In the genomic region with DNA sequence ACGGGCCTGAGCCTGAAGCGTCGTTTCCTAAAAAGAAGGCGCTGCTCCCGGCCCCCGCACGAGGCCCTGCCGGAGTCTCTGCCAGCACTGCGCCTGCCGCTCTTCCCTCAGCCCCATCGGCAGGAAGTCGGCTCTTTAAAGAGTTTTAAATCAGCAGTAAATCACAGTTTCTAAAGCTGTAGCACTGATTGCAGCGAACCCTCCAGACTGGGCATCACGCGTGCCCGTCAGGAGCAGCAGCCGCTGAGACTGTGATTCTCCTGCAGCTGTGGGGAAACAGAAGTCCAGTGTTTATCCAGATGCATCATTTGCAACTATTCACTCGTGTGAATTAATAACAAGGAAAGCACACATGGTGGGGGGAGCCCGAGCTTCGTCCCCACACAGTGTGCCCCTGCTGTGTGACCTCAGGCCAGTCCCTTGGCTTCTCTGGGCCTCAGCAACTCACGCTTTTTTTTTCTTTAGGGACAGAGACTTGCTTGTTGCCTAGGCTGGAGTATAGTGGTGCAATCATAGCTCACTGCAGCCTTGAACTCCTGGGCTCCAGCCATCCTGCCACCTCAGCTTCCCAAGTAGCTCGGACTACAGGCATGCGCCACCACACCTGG, we compare ENCODE assay signal across 18 cellular contexts. TPM values are rescaled to one million over a fixed set of nuclear protein-coding genes. Genes with fewer than 3 reads are reported as not detected.
DNase-seq lines count a peak whose midpoint lies in the region; ATAC-seq, FAIRE-seq and TF ChIP-seq lines count a peak whose summit lies in the region.
"Had no signal": no experiment of that assay in that cellular context is flagged by ENCODE, and none has a peak within 500 bp of the region (broad histone marks: within the 10 kb centered on the region; RNA-seq: fewer than 3 reads in every experiment).

No MANE protein-coding gene starts in this region.

- intact Hi-C loops in kidney (cut with DNase I), result no loop called here

- peaks cover 20 to 37% of the 10 kb centered on the region in 2 donors for H3K27me3 Mint-ChIP-seq in stimulated activated naive B cell treated with anti-CD40 and anti-IgM and Interleukin-4, amounts not matched to agents 10 μg/mL and 1 μg/mL and 100 μg/mL, for 72 hours

- DNase-seq in caudate nucleus (lab: John Stamatoyannopoulos, UW) (peak in 39 of 61 donors; percentile 16 to 85 (median 43)), kidney (peak; percentile 4), occipital lobe (lab: John Stamatoyannopoulos, UW) (peak; percentile 49), activated gamma-delta T cell (lab: John Stamatoyannopoulos, UW) (no peak), tibial nerve (ENCODE audit: low spot score in 2 of 2) (no peak), COLO668 (lab: John Stamatoyannopoulos, UW; ENCODE audit: unreplicated experiment) (no peak)
- DNase-seq in stimulated activated naive B cell treated with anti-CD40 and anti-IgM and Interleukin-4, amounts not matched to agents 10 μg/mL and 1 μg/mL and 100 μg/mL, for 72 hours, result no peak
- DNase-seq: DMS 273 treated with DMSO at 0.1 percent for 48 hours, GM23248, MG63, NCI-H1105, NCI-H1694 treated with DMSO at 0.1 percent for 48 hours, NCI-H446, Peyer's patch, SHP77 had no signal

- no peak for ATAC-seq in stimulated activated naive B cell treated with anti-CD40 and anti-IgM and Interleukin-4, amounts not matched to agents 10 μg/mL and 1 μg/mL and 100 μg/mL, for 72 hours (replicated peaks)

- H3K27me3 ChIP-seq in tibial nerve, result peaks cover 0 to 15% of the 10 kb centered on the region in 2 donors
- H3K27me3 ChIP-seq: MG63, Peyer's patch had no signal

- TF ChIP-seq POLR2A in tibial nerve (IDR thresholded peaks at IDR 0.05), result no peak

- FAIRE-seq in kidney (lab: Jason Lieb, UNC), result no peak

- H3K27ac ChIP-seq in caudate nucleus (ENCODE audit: low read depth, low read length) (peak overlapping the region; percentile 72), kidney (ENCODE audit: low read depth in 2 of 2, low read length in 2 of 2) (no peak overlapping the region), tibial nerve (no peak overlapping the region)
- H3K27ac ChIP-seq: GM23248, HL-60, KMS-11, Peyer's patch had no signal

- TF ChIP-seq EP300 in tibial nerve (IDR thresholded peaks at IDR 0.05), result no peak

- H3K9ac ChIP-seq in kidney (ENCODE audit: low read length in 2 of 2), result no peak overlapping the region
- H3K9ac ChIP-seq: GM23248, KMS-11 had no signal

- TF ChIP-seq CTCF in kidney (IDR thresholded peaks at IDR 0.05; ENCODE audit: borderline replicate concordance, extremely low read depth, insufficient read depth) (no peak), tibial nerve (IDR thresholded peaks at IDR 0.05) (no peak)

- H3K9me3 ChIP-seq in kidney (ENCODE audit: control insufficient read depth in 1 of 2, low read length in 2 of 2) (no peaks in the 10 kb centered on the region), tibial nerve (no peaks in the 10 kb centered on the region)
- H3K9me3 ChIP-seq: MG63, Peyer's patch had no signal

- no peaks in the 10 kb centered on the region for H3K36me3 Mint-ChIP-seq in stimulated activated naive B cell treated with anti-CD40 and anti-IgM and Interleukin-4, amounts not matched to agents 10 μg/mL and 1 μg/mL and 100 μg/mL, for 72 hours
- H3K36me3 Mint-ChIP-seq: CD8-positive, alpha-beta memory T cell had no signal

- H3K4me1 Mint-ChIP-seq in stimulated activated naive B cell treated with anti-CD40 and anti-IgM and Interleukin-4, amounts not matched to agents 10 μg/mL and 1 μg/mL and 100 μg/mL, for 72 hours, result no peaks in the 10 kb centered on the region
- H3K4me1 Mint-ChIP-seq: CD8-positive, alpha-beta memory T cell had no signal

- WGBS in tibial nerve, 2 donors, result 50 to 51% methylated on average over 20 to 23 of the region's 23 CpGs

- no peak overlapping the region for H3K27ac Mint-ChIP-seq in stimulated activated naive B cell treated with anti-CD40 and anti-IgM and Interleukin-4, amounts not matched to agents 10 μg/mL and 1 μg/mL and 100 μg/mL, for 72 hours

- H3K9me3 Mint-ChIP-seq in stimulated activated naive B cell treated with anti-CD40 and anti-IgM and Interleukin-4, amounts not matched to agents 10 μg/mL and 1 μg/mL and 100 μg/mL, for 72 hours, result no peaks in the 10 kb centered on the region
- H3K9me3 Mint-ChIP-seq: CD8-positive, alpha-beta memory T cell had no signal

- H3K4me3 ChIP-seq in kidney (ENCODE audit: low read length in 2 of 2) (no peak overlapping the region), tibial nerve (no peak overlapping the region)
- H3K4me3 ChIP-seq: GM23248, MG63, Peyer's patch had no signal

- H3K4me3 Mint-ChIP-seq in stimulated activated naive B cell treated with anti-CD40 and anti-IgM and Interleukin-4, amounts not matched to agents 10 μg/mL and 1 μg/mL and 100 μg/mL, for 72 hours, result no peak overlapping the region

- no peaks in the 10 kb centered on the region for H3K36me3 ChIP-seq in kidney (ENCODE audit: control insufficient read depth in 1 of 2, insufficient read depth in 2 of 2, low read length in 2 of 2)
- H3K36me3 ChIP-seq in tibial nerve, result no peaks in the 10 kb centered on the region
- H3K36me3 ChIP-seq: MG63, Peyer's patch had no signal

- H3K4me1 ChIP-seq in kidney (ENCODE audit: control insufficient read depth in 1 of 2, insufficient read depth in 1 of 2, low read depth in 1 of 2, low read length in 2 of 2), result no peaks in the 10 kb centered on the region
- H3K4me1 ChIP-seq in tibial nerve, result no peaks in the 10 kb centered on the region

RNA-seq across cellular contexts. Expression of gene DLL1, which starts 28.3 kb away (rescaled TPM):
- total RNA-seq in kidney (11.9 TPM), occipital lobe (11.9 TPM), tibial nerve (1 to 10 TPM; 3.3 to 7.9 (median 6.6) TPM)
- 4.5 TPM for polyA plus RNA-seq in kidney (ENCODE audit: insufficient read depth, low read depth, low replicate concordance)

RNA-seq across cellular contexts. Expression of gene FAM120B, which starts 44.0 kb away (rescaled TPM):
- 34.8 TPM for total RNA-seq in kidney
- 16.5 TPM for polyA plus RNA-seq in kidney (ENCODE audit: insufficient read depth, low read depth, low replicate concordance)
- total RNA-seq in occipital lobe, result 62.4 TPM
- 10 to 100 TPM; 26.0 to 35.4 (median 32.1) TPM for total RNA-seq in tibial nerve

Comparison
In these comparisons a context has a peak if more than half of its experiments do, and no peak if none do; other contexts are left out.
1. DNase-seq: peak in caudate nucleus (39 of 61), kidney (single experiment) and occipital lobe (single experiment); none in activated gamma-delta T cell (single experiment), stimulated activated naive B cell treated with anti-CD40 and anti-IgM and Interleukin-4, amounts not matched to agents 10 μg/mL and 1 μg/mL and 100 μg/mL, for 72 hours (single experiment), tibial nerve (0 of 2) and COLO668 (single experiment).